In the genomic region with DNA sequence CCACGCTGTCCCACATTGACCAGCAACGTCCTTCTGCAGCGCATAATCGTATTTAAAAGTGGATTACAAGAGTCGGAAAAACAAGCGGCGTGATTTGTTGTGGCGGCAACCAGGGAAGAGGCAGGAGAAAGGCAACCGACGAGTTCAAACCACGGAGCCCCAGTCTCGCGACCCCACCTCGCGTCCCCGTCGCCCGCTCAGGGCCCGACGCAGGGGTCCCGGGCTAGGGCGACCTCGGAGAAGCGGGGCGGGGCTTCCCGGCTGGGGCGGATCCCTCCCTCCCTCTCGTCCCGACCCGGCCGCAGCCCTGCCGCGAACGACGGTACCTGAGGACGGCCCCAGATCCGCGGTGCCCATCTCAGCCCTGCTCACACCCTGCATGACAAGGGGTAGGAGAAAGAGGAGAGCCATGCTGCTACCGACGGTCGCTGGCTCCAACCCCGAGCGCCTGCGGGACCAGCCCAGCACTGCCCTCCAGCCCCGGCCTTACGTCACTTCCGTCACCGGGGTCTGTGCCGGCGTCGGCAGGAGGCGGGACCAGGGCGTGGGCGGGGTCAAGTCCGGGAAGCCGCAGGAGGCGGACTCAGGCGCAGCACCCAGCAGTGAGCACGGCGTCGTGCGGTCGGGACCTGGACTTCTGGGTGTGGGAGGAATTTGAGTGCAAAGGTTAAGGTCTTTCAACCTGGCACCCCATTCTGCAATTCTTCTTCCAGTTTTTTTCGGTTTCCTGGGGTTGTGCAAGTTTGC, we compare ENCODE assay signal across 8 cellular contexts. TPM values are rescaled to one million over a fixed set of nuclear protein-coding genes. Genes with fewer than 3 reads are reported as not detected.
A peak's percentile ranks its signal among the peaks of the same experiment; 100 is the strongest.
DNase-seq lines count a peak whose midpoint lies in the region; ATAC-seq, FAIRE-seq and TF ChIP-seq lines count a peak whose summit lies in the region.

Gene IFNGR1, minus strand, starts transcription at position 469 of the 747 bp plus-strand sequence. Its CDS starts 58 bp downstream, at position 411.

- POLR2A ChIA-PET in T-cell (lab: Charles Lee), result interaction anchor here (0.6 to 1.8 kb wide), 2 partner anchors 11 to 13 kb away, joined by 3 to 7 read pairs; no protein-coding TSS in a partner anchor

- H3K27ac Mint-ChIP-seq in T-cell, result peak within 1 kb of the TSS; percentile 97 to 98

- H3K36me3 Mint-ChIP-seq in T-cell, result no peaks in the 10 kb centered on the region

- ATAC-seq in HG02840 (IDR thresholded peaks at IDR 0.05; ENCODE audit: low FRiP score, unreplicated experiment) (peak; percentile 95), T-cell (replicated peaks in 1 of 4) (peak; percentile 96 to 98 (median 97)), Right ventricle myocardium inferior (peak; percentile 97), pancreas (peak; percentile 92 to 98 (median 97))

- TF ChIP-seq CTCF in pancreas (IDR thresholded peaks at IDR 0.05), result no peak
- TF ChIP-seq CTCF in thyroid gland (IDR thresholded peaks at IDR 0.05), result peak in 1 of 6 experiments; percentile 9

- FAIRE-seq in GM12892 (lab: Jason Lieb, UNC), result peak; percentile 95
- no peak for FAIRE-seq in pancreas (lab: Jason Lieb, UNC)

- H3K4me3 ChIP-seq in adipocyte (ENCODE audit: low read length) (peak within 1 kb of the TSS; percentile 92), pancreas (peak within 1 kb of the TSS; percentile 70 to 87 (median 81)), thyroid gland (replicated peaks in 1 of 3) (peak within 1 kb of the TSS; percentile 50 to 88 (median 69))

- CTCF ChIA-PET in T-cell (lab: Charles Lee), result no interaction called here

- no peaks in the 10 kb centered on the region for H3K27me3 ChIP-seq in adipocyte (replicated peaks; ENCODE audit: control insufficient read depth, insufficient read depth, low read length)
- no peaks in the 10 kb centered on the region for H3K27me3 ChIP-seq in pancreas
- no peaks in the 10 kb centered on the region for H3K27me3 ChIP-seq in thyroid gland

- no peaks in the 10 kb centered on the region for H3K9me3 Mint-ChIP-seq in T-cell

- H3K4me1 ChIP-seq in adipocyte (ENCODE audit: control insufficient read depth, insufficient read depth, low read length) (peaks cover 46% of the 10 kb centered on the region), pancreas (peaks cover 6 to 39% (median 30%) of the 10 kb centered on the region in 3 donors), thyroid gland (peaks cover 38 to 70% of the 10 kb centered on the region in 2 donors)

- WGBS in pancreas, 2 donors, result 0% methylated on average over 54 to 64 of the region's 64 CpGs
- 0% methylated on average over 12 to 36 of the region's 64 CpGs for WGBS in thyroid gland, 2 donors

- H3K27me3 Mint-ChIP-seq in T-cell, result no peaks in the 10 kb centered on the region

- peak within 1 kb of the TSS; percentile 96 for H3K9ac ChIP-seq in adipocyte (ENCODE audit: low read length)

- DNase-seq in GM12892 (ENCODE audit: insufficient read length), result peak; percentile 75
- DNase-seq in NCI-H146 (lab: John Stamatoyannopoulos, UW), result peak; percentile 96
- peak; percentile 86 to 98 (median 94) for DNase-seq in T-cell
- peak; percentile 98 for DNase-seq in adipocyte (ENCODE audit: low read depth)
- peak; percentile 99 for DNase-seq in Right ventricle myocardium inferior (ENCODE audit: missing footprints)
- peak; percentile 97 to 99 (median 98) for DNase-seq in pancreas
- peak; percentile 97 for DNase-seq in thyroid gland

- no peaks in the 10 kb centered on the region for H3K9me3 ChIP-seq in adipocyte (ENCODE audit: control insufficient read depth, low read length)
- no peaks in the 10 kb centered on the region for H3K9me3 ChIP-seq in pancreas
- no peaks in the 10 kb centered on the region for H3K9me3 ChIP-seq in thyroid gland

- H3K36me3 ChIP-seq in adipocyte (ENCODE audit: control insufficient read depth, insufficient read depth, low read length, severe bottlenecking), result no peaks in the 10 kb centered on the region
- no peaks in the 10 kb centered on the region for H3K36me3 ChIP-seq in pancreas
- no peaks in the 10 kb centered on the region for H3K36me3 ChIP-seq in thyroid gland

- peak within 1 kb of the TSS; percentile 96 to 100 (median 96) for H3K4me3 Mint-ChIP-seq in T-cell

- peak within 1 kb of the TSS; percentile 96 to 98 (median 96) for H3K27ac ChIP-seq in pancreas
- peak within 1 kb of the TSS; percentile 91 to 99 (median 93) for H3K27ac ChIP-seq in thyroid gland

- H3K4me1 Mint-ChIP-seq in T-cell, result peaks cover 68 to 73% (median 71%) of the 10 kb centered on the region in 3 donors

- intact Hi-C loops in Right ventricle myocardium inferior (cut with DNase I) (loop anchor here (5.0 kb wide), 1 partner anchor 43 kb away; no protein-coding TSS in a partner anchor), pancreas (cut with DNase I) (no loop called here), thyroid gland (cut with DNase I) (no loop called here)

- TF ChIP-seq POLR2A in GM12892 (IDR thresholded peaks at IDR 0.05; ENCODE audit: low read depth, low read length) (peak; percentile 81), thyroid gland (IDR thresholded peaks at IDR 0.05) (peak; percentile 96 to 99)

RNA-seq across cellular contexts. Expression of gene IFNGR1, which starts in this region (rescaled TPM):
- polyA plus RNA-seq in GM12892 (2012; ENCODE audit: missing spikeins), result 67.3 TPM
- 10 to 100 TPM; 23.6 to 42.4 (median 28.5) TPM for total RNA-seq in T-cell
- 103 TPM for total RNA-seq in Right ventricle myocardium inferior
- 10 to 100 TPM; 14.1 to 65.5 (median 19.9) TPM for total RNA-seq in pancreas
- 10 to 100 TPM; 22.0 to 30.7 TPM for polyA plus RNA-seq in pancreas
- total RNA-seq in thyroid gland, result 100 to 1,000 TPM in 2 of 4 donors, 10 to 100 TPM in 2; 73.9 to 138 (median 113) TPM

Comparison
In these comparisons a context has a peak if more than half of its experiments do, and no peak if none do; other contexts are left out.
1. Peak in every context shown above with its lines: DNase-seq, ATAC-seq, H3K4me3 ChIP-seq and H3K27ac ChIP-seq.